In the genomic region with DNA sequence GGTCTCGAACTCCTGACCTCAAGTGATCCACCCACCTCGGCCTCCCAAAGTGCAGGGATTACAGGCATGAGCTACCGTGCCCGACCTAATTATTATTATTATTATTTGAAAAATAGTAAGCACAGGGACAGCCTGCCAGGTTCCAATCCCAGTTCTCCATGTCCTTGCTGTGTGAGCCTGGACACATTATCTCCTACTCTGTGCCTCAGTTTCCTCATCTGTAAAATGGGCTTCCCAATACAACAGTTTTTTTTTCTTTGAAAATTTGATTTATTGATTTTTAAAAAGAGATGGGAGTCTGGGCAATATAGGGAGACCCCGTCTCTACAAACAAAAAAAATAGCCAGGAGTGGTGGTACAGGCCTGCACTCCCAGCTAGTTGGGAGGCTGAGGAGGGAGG, we compare ENCODE assay signal across 21 cellular contexts. TPM values are rescaled to one million over a fixed set of nuclear protein-coding genes. Genes with fewer than 3 reads are reported as not detected.
"Had no signal": no experiment of that assay in that cellular context is flagged by ENCODE, and none has a peak within 500 bp of the region (broad histone marks: within the 10 kb centered on the region; RNA-seq: fewer than 3 reads in every experiment).

No MANE protein-coding gene starts in this region.

- H3K4me2 ChIP-seq: KMS-11, SK-N-SH had no signal

- H3K9ac ChIP-seq: KMS-11, SK-N-SH had no signal

- H3K9me3 ChIP-seq: SK-N-SH had no signal

- H3K27ac ChIP-seq: KMS-11 had no signal

- DNase-seq: Kasumi-1, MM.1S, NCI-H1092 treated with DMSO at 0.1 percent for 48 hours, NCI-H1436, NCI-H187, NCI-H2029, NCI-H2081 treated with DMSO at 0.1 percent for 48 hours, NCI-H2171, NCI-H226, NCI-H446, NCI-H510A, NCI-H524 treated with DMSO at 0.1 percent for 48 hours, NCI-H69, NCI-H774, RPMI8226, SHP77, SK-N-SH had no signal

- FAIRE-seq: HTR-8/SVneo, RCC 7860 had no signal

RNA-seq across cellular contexts. Expression of gene ICAM4, which starts 19.6 kb away (rescaled TPM):
- total RNA-seq: M059J had no signal
